1 cellular context compared by ENCODE assay signal in the genomic region with DNA sequence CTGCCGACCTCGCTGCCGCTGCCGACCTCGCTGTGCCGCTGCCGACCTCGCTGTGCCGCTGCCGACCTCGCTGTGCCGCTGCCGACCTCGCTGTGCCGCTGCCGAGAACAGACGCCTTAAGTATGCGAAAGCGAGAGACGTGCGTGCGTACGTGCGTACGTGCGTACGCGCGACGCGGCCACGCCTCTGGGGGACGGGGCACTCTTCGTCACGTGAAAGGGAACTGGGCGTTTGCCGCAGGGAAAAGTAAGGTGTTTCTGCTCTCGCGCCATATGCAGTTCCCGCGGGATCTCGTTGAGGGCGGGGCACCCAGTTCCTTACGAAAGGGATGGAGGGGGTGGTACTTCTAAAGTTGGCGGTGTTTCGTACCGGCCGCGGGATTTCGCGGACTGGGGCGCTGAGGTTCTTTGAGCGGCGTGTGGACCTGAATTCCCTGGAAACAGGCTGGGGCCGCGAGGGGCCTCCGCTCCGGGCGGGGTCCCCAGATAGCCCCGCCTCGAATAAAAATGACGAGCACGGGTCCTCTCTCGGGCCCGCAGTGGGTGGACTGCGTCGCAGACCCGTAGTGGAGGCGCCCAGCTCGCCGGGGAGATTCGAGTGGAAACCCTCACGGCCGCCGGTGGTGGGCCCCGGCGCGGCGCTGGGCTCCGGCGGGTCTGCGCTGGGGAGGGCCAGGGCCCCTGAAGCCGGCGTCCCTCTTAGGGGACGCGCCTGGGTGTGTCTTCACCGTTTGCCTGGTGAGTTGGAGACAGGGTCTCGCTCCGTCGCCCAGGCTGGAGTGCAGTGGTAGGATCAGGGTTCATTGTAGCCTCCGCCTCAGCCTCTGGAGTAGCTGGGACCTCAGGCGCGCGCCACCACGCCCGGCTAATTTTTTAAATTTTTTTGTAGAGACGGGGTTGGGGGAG.
TF ChIP-seq lines count a peak whose summit lies in the region.

TSS of gene EIF4A3 (minus strand) at position 94 of the 905 bp plus-strand sequence. CDS start 167 bp downstream, outside the sequence.

TF ChIP-seq in SK-N-SH, 30 proteins besides CTCF, POLR2A, EP300 and RAD21 (continued from another document):
- 0 out of 2 replicates have a peak, but pooled peaks have one; percentile 28 for TF ChIP-seq REST (IDR thresholded peaks at IDR 0.05; ENCODE audit: low read depth, low read length)
- peak; percentile 75 for TF ChIP-seq FOXJ3 (CRISPR knock-in tag; IDR thresholded peaks at IDR 0.05)
- TF ChIP-seq TCF12 (IDR thresholded peaks at IDR 0.05) = no peak
- TF ChIP-seq FOXM1 (IDR thresholded peaks at IDR 0.05; ENCODE audit: low read depth) = 0 out of 2 replicates have a peak, but pooled peaks have one; percentile 16
- TF ChIP-seq SIN3A (IDR thresholded peaks at IDR 0.05; ENCODE audit: borderline replicate concordance, low read depth, low read length) = peak; percentile 60; the same call in 1 of the 2 replicates
- peak; percentile 93 for TF ChIP-seq POLR2AphosphoS5 (IDR thresholded peaks at IDR 0.05; ENCODE audit: low read depth, low read length)
- peak; percentile 56 for TF ChIP-seq NRF1 (IDR thresholded peaks at IDR 0.05; ENCODE audit: low read depth, low read length)
- TF ChIP-seq, protein P1, sequence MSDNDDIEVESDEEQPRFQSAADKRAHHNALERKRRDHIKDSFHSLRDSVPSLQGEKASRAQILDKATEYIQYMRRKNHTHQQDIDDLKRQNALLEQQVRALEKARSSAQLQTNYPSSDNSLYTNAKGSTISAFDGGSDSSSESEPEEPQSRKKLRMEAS (IDR thresholded peaks at IDR 0.05; ENCODE audit: low read depth) = peak; percentile 82
- peak; percentile 98 for TF ChIP-seq ZBTB33 (IDR thresholded peaks at IDR 0.05; ENCODE audit: borderline replicate concordance, low read depth)
- TF ChIP-seq YY1 (IDR thresholded peaks at IDR 0.05; ENCODE audit: low read depth) = peak; percentile 47; the same call in 1 of the 2 replicates
- no peak for TF ChIP-seq RFX5 (IDR thresholded peaks at IDR 0.05; ENCODE audit: low read length)
TF ChIP-seq in SK-N-SH: peak in this region for 13.
